ENCODE assay signal across 1 cellular context in the genomic region with DNA sequence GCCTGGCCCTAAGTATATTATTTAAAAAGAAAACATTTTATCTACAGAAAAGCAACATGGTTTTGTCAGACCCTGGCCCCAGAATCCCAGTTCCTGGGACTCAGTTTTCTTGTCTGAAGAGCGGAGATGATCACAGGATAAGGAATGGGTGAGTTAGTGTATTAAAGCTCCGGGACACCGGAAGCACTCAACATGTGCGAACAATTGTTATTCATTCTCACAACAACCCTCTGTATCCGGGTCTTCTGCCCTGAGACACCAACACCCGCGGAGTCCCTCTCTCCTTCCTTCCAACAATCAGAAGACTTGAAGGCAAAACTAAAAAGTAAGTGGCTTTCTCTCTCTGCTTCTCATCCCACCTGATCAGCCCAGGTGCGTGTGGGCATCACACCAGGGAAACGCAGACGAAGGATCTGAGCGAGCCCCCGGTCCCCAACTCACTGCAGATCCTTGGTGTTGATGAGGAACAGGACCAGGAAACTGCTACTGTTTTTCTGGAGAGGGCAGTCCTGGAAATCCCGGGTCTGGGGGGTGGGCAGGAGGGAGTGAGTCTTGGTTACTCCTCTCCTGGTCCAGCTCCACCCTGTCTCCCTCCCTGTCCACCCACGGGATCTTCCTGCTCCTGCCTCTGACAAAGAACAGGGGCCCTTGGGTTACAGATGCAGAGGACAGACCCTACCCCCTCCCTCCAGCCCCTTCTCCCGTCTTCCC.
A peak's percentile ranks its signal among the peaks of the same experiment; 100 is the strongest.
TF ChIP-seq lines count a peak whose summit lies in the region.

No MANE protein-coding gene starts in this region.

TF ChIP-seq in K562, 482 proteins besides CTCF, POLR2A, EP300 and RAD21:
- TF ChIP-seq GABPB2 (CRISPR knock-in tag; conservative IDR thresholded peaks at IDR 0.05) (no peak), ZNF24 (IDR thresholded peaks at IDR 0.05) (no peak), ZBTB7A (IDR thresholded peaks at IDR 0.05; ENCODE audit: borderline replicate concordance, control insufficient read depth, low read depth, low read length) (peak; percentile 15; the same call in 1 of the 2 replicates), BRF1 (IDR thresholded peaks at IDR 0.05; ENCODE audit: borderline replicate concordance, extremely low read depth, insufficient read length) (no peak), ZNF263 (CRISPR knock-in tag; IDR thresholded peaks at IDR 0.05; ENCODE audit: borderline replicate concordance) (no peak)
